ENCODE assay signal across 11 cellular contexts in the genomic region with DNA sequence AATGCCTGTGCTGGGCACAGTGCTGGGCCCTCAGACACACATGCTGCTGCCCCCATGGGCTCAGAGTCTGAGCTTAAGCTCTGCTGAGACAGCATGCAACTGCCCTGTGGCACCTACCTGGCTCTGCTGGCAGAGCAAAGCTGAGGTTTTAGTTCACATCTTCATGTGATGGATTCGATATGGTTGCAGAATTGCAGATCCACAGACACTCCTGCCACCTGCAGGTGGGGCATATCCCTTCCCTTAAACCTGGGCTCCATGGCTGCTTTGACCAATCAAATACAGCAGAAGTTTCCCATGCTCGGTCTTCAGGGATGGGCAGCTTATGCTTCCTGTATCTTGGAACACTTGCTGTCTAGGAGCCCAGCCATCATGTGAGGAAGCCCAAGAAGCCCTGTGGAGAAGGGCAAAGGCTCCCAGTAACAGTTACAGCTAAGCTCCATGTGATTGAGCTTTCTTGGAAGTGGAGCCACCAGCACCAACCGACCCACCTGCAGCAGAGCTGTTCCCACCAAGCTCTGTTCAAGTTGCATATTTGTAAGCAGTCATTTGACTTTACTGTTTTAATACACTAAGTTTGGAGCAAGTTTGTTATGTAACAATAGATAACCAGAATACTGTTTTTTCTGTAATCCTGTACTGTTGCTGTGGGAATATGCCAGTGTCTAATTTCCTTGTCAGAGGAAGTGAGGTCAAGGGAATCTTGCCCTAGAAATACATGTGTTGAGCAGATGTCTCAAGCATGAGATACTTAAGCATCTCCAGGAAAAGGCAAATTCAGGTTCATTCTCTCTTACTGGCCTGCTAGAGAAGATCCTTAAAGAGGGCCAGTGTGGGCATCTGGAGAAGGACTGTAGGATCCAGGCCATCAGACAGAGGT.
DNase-seq lines count a peak whose midpoint lies in the region; ATAC-seq, FAIRE-seq and TF ChIP-seq lines count a peak whose summit lies in the region.
"Had no signal": no experiment of that assay in that cellular context is flagged by ENCODE, and none has a peak within 500 bp of the region (broad histone marks: within the 10 kb centered on the region; RNA-seq: fewer than 3 reads in every experiment).

No MANE protein-coding gene starts in this region.

- H3K4me3 ChIP-seq in brain microvascular endothelial cell (ENCODE audit: low read depth, low read length): no peak overlapping the region
- H3K4me3 ChIP-seq: esophagus squamous epithelium had no signal

- no peaks in the 10 kb centered on the region for H3K36me3 ChIP-seq in brain microvascular endothelial cell (replicated peaks)
- H3K36me3 ChIP-seq: esophagus squamous epithelium had no signal

- CTCF ChIA-PET in activated CD4-positive, alpha-beta T cell treated with anti-CD3 and anti-CD28 coated beads for 36 hours (lab: Charles Lee): no interaction called here

- peaks cover 34% of the 10 kb centered on the region for H3K27me3 Mint-ChIP-seq in activated CD4-positive, alpha-beta T cell treated with anti-CD3 and anti-CD28 coated beads for 36 hours
- no peaks in the 10 kb centered on the region for H3K27me3 Mint-ChIP-seq in osteocyte (ENCODE audit: unreplicated experiment)

- no peak overlapping the region for H3K27ac ChIP-seq in brain microvascular endothelial cell

- H3K36me3 Mint-ChIP-seq in activated CD4-positive, alpha-beta T cell treated with anti-CD3 and anti-CD28 coated beads for 36 hours (ENCODE audit: low read depth): no peaks in the 10 kb centered on the region
- H3K36me3 Mint-ChIP-seq in osteocyte (ENCODE audit: unreplicated experiment): peaks cover 2% of the 10 kb centered on the region

- POLR2A ChIA-PET in activated CD4-positive, alpha-beta T cell treated with anti-CD3 and anti-CD28 coated beads for 36 hours (lab: Charles Lee): no interaction called here

- H3K27me3 ChIP-seq in brain microvascular endothelial cell (replicated peaks): peaks cover 18% of the 10 kb centered on the region
- H3K27me3 ChIP-seq: esophagus squamous epithelium had no signal

- no peaks in the 10 kb centered on the region for H3K9me3 Mint-ChIP-seq in activated CD4-positive, alpha-beta T cell treated with anti-CD3 and anti-CD28 coated beads for 36 hours (ENCODE audit: low read depth)
- no peaks in the 10 kb centered on the region for H3K9me3 Mint-ChIP-seq in osteocyte (ENCODE audit: unreplicated experiment)

- TF ChIP-seq CTCF in brain microvascular endothelial cell (IDR thresholded peaks at IDR 0.05; ENCODE audit: low read depth, low read length, missing control alignments) (peak; percentile 11), osteocyte (IDR thresholded peaks at IDR 0.05) (no peak)

- H3K4me3 Mint-ChIP-seq in activated CD4-positive, alpha-beta T cell treated with anti-CD3 and anti-CD28 coated beads for 36 hours: no peak overlapping the region
- H3K4me3 Mint-ChIP-seq in osteocyte (ENCODE audit: unreplicated experiment): no peak overlapping the region
- H3K4me3 Mint-ChIP-seq: B cell had no signal

- no peak for ATAC-seq in activated CD4-positive, alpha-beta T cell treated with anti-CD3 and anti-CD28 coated beads for 36 hours

- DNase-seq in activated CD4-positive, alpha-beta T cell treated with anti-CD3 and anti-CD28 coated beads for 36 hours: peak; percentile 32
- no peak for DNase-seq in activated CD4-positive, alpha-beta T cell treated with anti-CD3 and anti-CD28 coated beads, Interleukin-2, amount 50 U/mL, for 48 hours
- DNase-seq in HTR-8/SVneo (ENCODE audit: insufficient read length, low spot score): peak; percentile 26
- no peak for DNase-seq in brain microvascular endothelial cell
- DNase-seq in osteocyte (ENCODE audit: extremely low spot score, unreplicated experiment): no peak
- DNase-seq in HuH-7.5 (ENCODE audit: low spot score): no peak
- DNase-seq in Ammon's horn (ENCODE audit: low spot score): no peak
- no peak for DNase-seq in NCI-H1436 (lab: John Stamatoyannopoulos, UW)
- DNase-seq: esophagus squamous epithelium, retina had no signal

- peak; percentile 36 for FAIRE-seq in HTR-8/SVneo (lab: Jason Lieb, UNC)

- peaks cover 27% of the 10 kb centered on the region for H3K4me1 Mint-ChIP-seq in activated CD4-positive, alpha-beta T cell treated with anti-CD3 and anti-CD28 coated beads for 36 hours
- peaks cover 81% of the 10 kb centered on the region for H3K4me1 Mint-ChIP-seq in osteocyte (ENCODE audit: unreplicated experiment)

- in situ Hi-C loops in brain microvascular endothelial cell (cut with HindIII; ENCODE audit: low pct_ligation_motif_present, low sequenced_read_pairs): no loop called here

- intact Hi-C loops in activated CD4-positive, alpha-beta T cell treated with anti-CD3 and anti-CD28 coated beads for 36 hours (cut with DNase I, micrococcal nuclease): no loop called here

- H3K27ac Mint-ChIP-seq in activated CD4-positive, alpha-beta T cell treated with anti-CD3 and anti-CD28 coated beads for 36 hours: no peak overlapping the region
- peak overlapping the region; percentile 23 for H3K27ac Mint-ChIP-seq in osteocyte (ENCODE audit: unreplicated experiment)
- H3K27ac Mint-ChIP-seq: B cell had no signal

Comparison
In these comparisons a context has a peak if more than half of its experiments do, and no peak if none do; other contexts are left out.
1. DNase-seq: peak in activated CD4-positive, alpha-beta T cell treated with anti-CD3 and anti-CD28 coated beads for 36 hours (single experiment) and HTR-8/SVneo (single experiment); none in activated CD4-positive, alpha-beta T cell treated with anti-CD3 and anti-CD28 coated beads, Interleukin-2, amount 50 U/mL, for 48 hours (0 of 2), brain microvascular endothelial cell (single experiment), osteocyte (single experiment), HuH-7.5 (single experiment), Ammon's horn (single experiment) and NCI-H1436 (single experiment).